In genomic region chr15:101187820-101188516, GRCh38 we compare ENCODE assay signal across 9 cellular contexts.
A peak's percentile ranks its signal among the peaks of the same experiment; 100 is the strongest.
DNase-seq lines count a peak whose midpoint lies in the region; FAIRE-seq and TF ChIP-seq lines count a peak whose summit lies in the region.
"Had no signal": no experiment of that assay in that cellular context is flagged by ENCODE, and none has a peak within 500 bp of the region (broad histone marks: within the 10 kb centered on the region; RNA-seq: fewer than 3 reads in every experiment).

No MANE protein-coding gene starts in this region.

- no peaks in the 10 kb centered on the region for H3K27me3 Mint-ChIP-seq in activated naive CD4-positive, alpha-beta T cell treated with anti-CD3 and anti-CD28 coated beads, Interleukin-2, amount 10 ng/mL, durations not matched to agents 7 days and 5 days

- CTCF ChIA-PET in activated naive CD4-positive, alpha-beta T cell treated with anti-CD3 and anti-CD28 coated beads, Interleukin-2, amount 10 ng/mL, durations not matched to agents 7 days and 5 days (lab: Charles Lee), result interaction anchor here (0.9 kb wide), 1 partner anchor 61 kb away, joined by 3 read pairs; no protein-coding TSS in a partner anchor
- CTCF ChIA-PET in OCI-LY7 (lab: Charles Lee; ENCODE audit: unreplicated experiment), result no interaction called here

- peaks cover 62% of the 10 kb centered on the region for H3K4me1 Mint-ChIP-seq in activated naive CD4-positive, alpha-beta T cell treated with anti-CD3 and anti-CD28 coated beads, Interleukin-2, amount 10 ng/mL, durations not matched to agents 7 days and 5 days

- peak overlapping the region; percentile 66 to 79 (median 70) for H3K9ac ChIP-seq in skeletal muscle tissue (ENCODE audit: low read depth in 1 of 3, low read length in 3 of 3)

- no peak overlapping the region for H3K4me2 ChIP-seq in OCI-LY7 (ENCODE audit: low read length)

- H3K9me2 ChIP-seq in OCI-LY7 (ENCODE audit: insufficient read depth, low read length), result no peaks in the 10 kb centered on the region

- H3K79me2 ChIP-seq in OCI-LY7 (ENCODE audit: insufficient read depth, low read depth, low read length), result no peaks in the 10 kb centered on the region

- no peaks in the 10 kb centered on the region; the same call in 1 of the 2 replicates for H4K20me1 ChIP-seq in OCI-LY7 (ENCODE audit: insufficient read depth, low read length)

- H3K9me3 ChIP-seq in skeletal muscle tissue (ENCODE audit: control insufficient read depth in 3 of 3, low read length in 3 of 3) (no peaks in the 10 kb centered on the region), OCI-LY7 (ENCODE audit: low read length) (no peaks in the 10 kb centered on the region)

- H3K4me3 Mint-ChIP-seq in activated naive CD4-positive, alpha-beta T cell treated with anti-CD3 and anti-CD28 coated beads, Interleukin-2, amount 10 ng/mL, durations not matched to agents 7 days and 5 days, result no peak overlapping the region

- H3K4me3 ChIP-seq in fibroblast of the aortic adventitia (ENCODE audit: low read depth, low read length), result peak overlapping the region; percentile 55
- peak overlapping the region; percentile 33 to 73 (median 72) for H3K4me3 ChIP-seq in skeletal muscle tissue (ENCODE audit: low read length in 3 of 3)
- H3K4me3 ChIP-seq in OCI-LY7 (ENCODE audit: low read depth, low read length, poor library complexity, severe bottlenecking), result no peak overlapping the region

- intact Hi-C loops in OCI-LY7 (cut with micrococcal nuclease; ENCODE audit: unreplicated experiment), result no loop called here

- H3K27ac Mint-ChIP-seq in activated naive CD4-positive, alpha-beta T cell treated with anti-CD3 and anti-CD28 coated beads, Interleukin-2, amount 10 ng/mL, durations not matched to agents 7 days and 5 days, result peak overlapping the region; percentile 49

- H3K9me3 Mint-ChIP-seq in activated naive CD4-positive, alpha-beta T cell treated with anti-CD3 and anti-CD28 coated beads, Interleukin-2, amount 10 ng/mL, durations not matched to agents 7 days and 5 days, result no peaks in the 10 kb centered on the region

- no TSS peak for BruUV-seq in OCI-LY7 (replicated peaks; lab: Mats Ljungman, UMichigan)

- H3K36me3 ChIP-seq in skeletal muscle tissue (ENCODE audit: control insufficient read depth in 3 of 3, insufficient read depth in 3 of 3, low read length in 3 of 3), result no peaks in the 10 kb centered on the region
- H3K36me3 ChIP-seq in OCI-LY7 (ENCODE audit: insufficient read depth, low read length), result no peaks in the 10 kb centered on the region

- peaks cover 23% of the 10 kb centered on the region for H3K36me3 Mint-ChIP-seq in activated naive CD4-positive, alpha-beta T cell treated with anti-CD3 and anti-CD28 coated beads, Interleukin-2, amount 10 ng/mL, durations not matched to agents 7 days and 5 days

- no peak for DNase-seq in activated naive CD4-positive, alpha-beta T cell treated with anti-CD3 and anti-CD28 coated beads, Interleukin-2, amount 10 ng/mL, durations not matched to agents 7 days and 5 days
- no peak for DNase-seq in activated naive CD4-positive, alpha-beta T cell treated with anti-CD3 and anti-CD28 coated beads, Interleukin-2, amount 50 U/mL, for 16 hours
- DNase-seq in RCC 7860 (ENCODE audit: low spot score), result peak; percentile 46
- DNase-seq in fibroblast of the aortic adventitia (ENCODE audit: low read depth), result peak; percentile 99
- DNase-seq in NCI-H2081 treated with DMSO at 0.1 percent for 48 hours (lab: John Stamatoyannopoulos, UW), result no peak
- no peak for DNase-seq in OCI-LY7 (ENCODE audit: low spot score)
- no peak for DNase-seq in NCI-H510A treated with DMSO at 0.1 percent for 48 hours (lab: John Stamatoyannopoulos, UW)

- H2AFZ ChIP-seq in OCI-LY7 (ENCODE audit: low read length), result no peak overlapping the region

- peak; percentile 62 for FAIRE-seq in RCC 7860 (lab: Jason Lieb, UNC)
- FAIRE-seq: G401.6 had no signal

- H3K27ac ChIP-seq in skeletal muscle tissue (ENCODE audit: low read depth, low read length), result peak overlapping the region; percentile 78
- H3K27ac ChIP-seq in OCI-LY7 (ENCODE audit: low read depth, low read length, poor library complexity, severe bottlenecking), result no peak overlapping the region

- peaks cover 39 to 42% (median 40%) of the 10 kb centered on the region in 3 donors for H3K4me1 ChIP-seq in skeletal muscle tissue (ENCODE audit: control insufficient read depth in 3 of 3, insufficient read depth in 3 of 3, low read length in 3 of 3)
- no peaks in the 10 kb centered on the region for H3K4me1 ChIP-seq in OCI-LY7 (ENCODE audit: insufficient read depth, low read length, poor library complexity, severe bottlenecking)

- H3K27me3 ChIP-seq in skeletal muscle tissue (ENCODE audit: control insufficient read depth in 3 of 3, insufficient read depth in 3 of 3, low read length in 3 of 3), result no peaks in the 10 kb centered on the region

- TF ChIP-seq CTCF in fibroblast of the aortic adventitia (IDR thresholded peaks at IDR 0.05; ENCODE audit: insufficient read depth, low read length) (no peak), OCI-LY7 (conservative IDR thresholded peaks at IDR 0.05; ENCODE audit: low read length) (no peak)

- POLR2A ChIA-PET in OCI-LY7 (lab: Charles Lee), result no interaction called here

Comparison
In these comparisons a context has a peak if more than half of its experiments do, and no peak if none do; other contexts are left out.
1. DNase-seq: peak in RCC 7860 (single experiment) and fibroblast of the aortic adventitia (single experiment); none in activated naive CD4-positive, alpha-beta T cell treated with anti-CD3 and anti-CD28 coated beads, Interleukin-2, amount 10 ng/mL, durations not matched to agents 7 days and 5 days (single experiment), activated naive CD4-positive, alpha-beta T cell treated with anti-CD3 and anti-CD28 coated beads, Interleukin-2, amount 50 U/mL, for 16 hours (single experiment), NCI-H2081 treated with DMSO at 0.1 percent for 48 hours (single experiment), OCI-LY7 (single experiment) and NCI-H510A treated with DMSO at 0.1 percent for 48 hours (single experiment).